In the genomic region with DNA sequence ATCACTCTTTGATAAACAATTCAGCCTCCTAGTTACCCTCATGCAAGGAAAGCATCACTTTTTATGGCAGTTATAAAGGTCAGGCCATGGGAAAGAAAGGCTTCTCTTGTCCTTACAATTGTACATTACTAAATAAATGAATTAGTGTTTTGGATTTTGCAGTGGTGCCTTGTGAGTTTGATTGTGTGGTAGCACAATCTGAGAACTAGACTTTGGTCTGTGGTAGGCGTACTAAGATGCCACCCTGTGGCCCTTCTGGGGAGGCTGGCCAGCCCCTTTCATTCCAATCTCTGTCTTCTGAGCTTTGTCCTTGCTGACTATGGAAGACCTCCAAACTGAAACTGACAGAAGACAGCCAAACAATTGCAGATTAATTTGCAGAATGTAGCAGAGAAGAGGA, we compare ENCODE assay signal across 20 cellular contexts. TPM values are rescaled to one million over a fixed set of nuclear protein-coding genes. Genes with fewer than 3 reads are reported as not detected.
A peak's percentile ranks its signal among the peaks of the same experiment; 100 is the strongest.
DNase-seq lines count a peak whose midpoint lies in the region; ATAC-seq and TF ChIP-seq lines count a peak whose summit lies in the region.
"Had no signal": no experiment of that assay in that cellular context is flagged by ENCODE, and none has a peak within 500 bp of the region (broad histone marks: within the 10 kb centered on the region; RNA-seq: fewer than 3 reads in every experiment).

No MANE protein-coding gene starts in this region.

- intact Hi-C loops in right lobe of liver (cut with DNase I): no loop called here

- TF ChIP-seq CTCF in GM10266 (IDR thresholded peaks at IDR 0.05; ENCODE audit: control insufficient read depth, insufficient read depth, low read depth, missing control alignments): peak; percentile 8
- peak; percentile 54 for TF ChIP-seq CTCF in Loucy (conservative IDR thresholded peaks at IDR 0.05; ENCODE audit: low read length)
- peak; percentile 27 for TF ChIP-seq CTCF in brain microvascular endothelial cell (IDR thresholded peaks at IDR 0.05; ENCODE audit: low read depth, low read length, missing control alignments)
- peak in 3 of 4 donors; percentile 10 to 16 (median 10) for TF ChIP-seq CTCF in right lobe of liver (IDR thresholded peaks at IDR 0.05)

- H4K20me1 ChIP-seq in Loucy (ENCODE audit: insufficient read depth, low read length, poor library complexity, severe bottlenecking): no peaks in the 10 kb centered on the region

- H3K9me3 ChIP-seq in Loucy (ENCODE audit: insufficient read depth, low read depth, low read length) (no peaks in the 10 kb centered on the region), right lobe of liver (no peaks in the 10 kb centered on the region)
- H3K9me3 ChIP-seq: prostate gland, suprapubic skin had no signal

- H3K4me1 ChIP-seq in Loucy (ENCODE audit: insufficient read depth, low read length, poor library complexity, severe bottlenecking) (no peaks in the 10 kb centered on the region), right lobe of liver (no peaks in the 10 kb centered on the region)
- H3K4me1 ChIP-seq: neural progenitor cell, prostate gland, spleen, suprapubic skin had no signal

- H3K4me3 ChIP-seq in Loucy (ENCODE audit: low read length, poor library complexity, severe bottlenecking) (no peak overlapping the region), brain microvascular endothelial cell (ENCODE audit: low read depth, low read length) (no peak overlapping the region), right lobe of liver (no peak overlapping the region)
- H3K4me3 ChIP-seq: neural progenitor cell, prostate gland, spleen, suprapubic skin had no signal

- H3F3A ChIP-seq in Loucy (ENCODE audit: low read depth): no peaks in the 10 kb centered on the region

- no peak overlapping the region for H3K4me2 ChIP-seq in Loucy (ENCODE audit: low read depth, low read length, poor library complexity, severe bottlenecking)
- H3K4me2 ChIP-seq: neural progenitor cell had no signal

- DNase-seq in GM10266 (ENCODE audit: extremely low spot score) (no peak), brain microvascular endothelial cell (no peak), right lobe of liver (no peak), SHP77 treated with DMSO at 0.1 percent for 48 hours (lab: John Stamatoyannopoulos, UW) (no peak)
- DNase-seq: activated CD4-positive, alpha-beta T cell treated with anti-CD3 and anti-CD28 coated beads, Interleukin-2, amount 10 ng/mL, durations not matched to agents 7 days and 5 days; amniotic stem cell; DMS153; KG1; NCI-H1092; NCI-H2107; NCI-H526; spleen; stimulated activated CD8-positive, alpha-beta memory T cell treated with anti-CD3 and anti-CD28 coated beads, Interleukin-4, amount 100 ng/mL, for 48 hours had no signal

- H3K36me3 ChIP-seq in Loucy (ENCODE audit: insufficient read depth, low read length) (no peaks in the 10 kb centered on the region), brain microvascular endothelial cell (replicated peaks) (no peaks in the 10 kb centered on the region), right lobe of liver (no peaks in the 10 kb centered on the region)
- H3K36me3 ChIP-seq: neural progenitor cell, prostate gland, spleen, suprapubic skin had no signal

- in situ Hi-C loops in brain microvascular endothelial cell (cut with HindIII; ENCODE audit: low pct_ligation_motif_present, low sequenced_read_pairs): no loop called here

- TF ChIP-seq POLR2A in right lobe of liver (IDR thresholded peaks at IDR 0.05): no peak

- H3K9ac ChIP-seq in Loucy (ENCODE audit: low read depth, low read length, poor library complexity, severe bottlenecking): no peak overlapping the region
- H3K9ac ChIP-seq: neural progenitor cell had no signal

- no peaks in the 10 kb centered on the region for H3K79me2 ChIP-seq in Loucy (ENCODE audit: insufficient read depth, low read length)

- 63% methylated on average over 1 of the region's 1 CpG for WGBS in right lobe of liver (ENCODE audit: insufficient coverage, low coverage, low lambda C conversion rate, missing lambda C conversion rate)

- H2AFZ ChIP-seq in Loucy (ENCODE audit: low read length): no peak overlapping the region
- H2AFZ ChIP-seq: neural progenitor cell had no signal

- H3K27ac ChIP-seq in brain microvascular endothelial cell (no peak overlapping the region), right lobe of liver (no peak overlapping the region)
- H3K27ac ChIP-seq: HL-60, neural progenitor cell, prostate gland, spleen, suprapubic skin had no signal

- no peaks in the 10 kb centered on the region for H3K9me2 ChIP-seq in Loucy (replicated peaks; ENCODE audit: low read depth, low read length)

- ATAC-seq in right lobe of liver: peak; percentile 33 to 37 (median 36)
- ATAC-seq in GM21515 (IDR thresholded peaks at IDR 0.05; ENCODE audit: unreplicated experiment): no peak
- ATAC-seq in HG03457 (IDR thresholded peaks at IDR 0.05; ENCODE audit: unreplicated experiment): no peak

- H3K27me3 ChIP-seq in Loucy (ENCODE audit: insufficient read depth, low read length, poor library complexity, severe bottlenecking) (peaks cover 8% of the 10 kb centered on the region), brain microvascular endothelial cell (replicated peaks) (no peaks in the 10 kb centered on the region), right lobe of liver (no peaks in the 10 kb centered on the region)
- H3K27me3 ChIP-seq: neural progenitor cell, spleen, suprapubic skin had no signal

RNA-seq across cellular contexts. Expression of a gene that starts 14.6 kb away (rescaled TPM):
- 10 to 100 TPM; 34.5 to 67.1 (median 42.6) TPM for total RNA-seq in right lobe of liver

RNA-seq across cellular contexts. Expression of a gene that starts 41.9 kb away (rescaled TPM):
- 10 to 100 TPM; 43.0 to 55.0 (median 52.4) TPM for total RNA-seq in right lobe of liver

RNA-seq across cellular contexts. Expression of a gene that starts 42.0 kb away (rescaled TPM):
- total RNA-seq in right lobe of liver: 10 to 100 TPM in 3 of 6 experiments, 1 to 10 TPM in 3; 8.2 to 18.9 (median 9.9) TPM

Comparison
In these comparisons a context has a peak if more than half of its experiments do, and no peak if none do; other contexts are left out.
1. ATAC-seq: peak in right lobe of liver (4 of 4); none in GM21515 (single experiment) and HG03457 (single experiment).
2. Peak in every context shown above with its lines, with median percentiles within 50 percentile points of each other: CTCF ChIP-seq.